Comparison of ENCODE assay signal across 21 cellular contexts in genomic region chr2:77513191-77513590, GRCh38. TPM values are rescaled to one million over a fixed set of nuclear protein-coding genes. Genes with fewer than 3 reads are reported as not detected.
"Had no signal": no experiment of that assay in that cellular context is flagged by ENCODE, and none has a peak within 500 bp of the region (broad histone marks: within the 10 kb centered on the region; RNA-seq: fewer than 3 reads in every experiment).

No MANE protein-coding gene starts in this region.

- H3K4me3 Mint-ChIP-seq: activated CD4-positive, alpha-beta memory T cell treated with anti-CD3 and anti-CD28 coated beads for 36 hours; activated naive CD8-positive, alpha-beta T cell treated with anti-CD3 and anti-CD28 coated beads, Interleukin-2, amount 50 U/mL, for 24 hours; activated T-cell treated with anti-CD3 and anti-CD28 coated beads, Interleukin-2, amount 50 U/mL, for 72 hours; central memory CD8-positive, alpha-beta T cell; immature natural killer cell; naive thymus-derived CD4-positive, alpha-beta T cell; T-helper 2 cell treated with Interferon-gamma antibody and Interleukin-4, amounts not matched to agents 5 μg/mL and 100 μg/mL, for 36 hours had no signal

- H3K36me3 ChIP-seq: neutrophil, spleen, uterus had no signal

- H3K4me1 ChIP-seq: body of pancreas, spleen, testis, uterus had no signal

- H3K36me3 Mint-ChIP-seq: activated CD4-positive, alpha-beta memory T cell treated with anti-CD3 and anti-CD28 coated beads for 36 hours; immature natural killer cell had no signal

- H3K4me1 Mint-ChIP-seq: activated naive CD8-positive, alpha-beta T cell treated with anti-CD3 and anti-CD28 coated beads, Interleukin-2, amount 50 U/mL, for 24 hours; central memory CD8-positive, alpha-beta T cell; immature natural killer cell; naive thymus-derived CD4-positive, alpha-beta T cell had no signal

- ATAC-seq: activated naive CD8-positive, alpha-beta T cell treated with anti-CD3 and anti-CD28 coated beads, Interleukin-2, amount 50 U/mL, for 24 hours; activated T-cell treated with anti-CD3 and anti-CD28 coated beads, Interleukin-2, amount 50 U/mL, for 72 hours; body of pancreas; left cardiac atrium; naive thymus-derived CD4-positive, alpha-beta T cell; right cardiac atrium had no signal

- DNase-seq: activated CD4-positive, alpha-beta memory T cell treated with anti-CD3 and anti-CD28 coated beads for 36 hours; activated CD4-positive, alpha-beta T cell treated with anti-CD3 and anti-CD28 coated beads for 1 hour; activated naive CD4-positive, alpha-beta T cell treated with Interleukin-2 at 50 U/mL for 16 hours; activated naive CD8-positive, alpha-beta T cell treated with anti-CD3 and anti-CD28 coated beads, Interleukin-2, amount 50 U/mL, for 24 hours; activated T-cell treated with anti-CD3 and anti-CD28 coated beads, Interleukin-2, amount 50 U/mL, for 72 hours; body of pancreas; immature natural killer cell; left cardiac atrium; naive thymus-derived CD4-positive, alpha-beta T cell; right cardiac atrium; spleen; stimulated activated CD4-positive, alpha-beta T cell treated with anti-CD3 and anti-CD28 coated beads, Interleukin-1b, Interleukin-23, amount 100 ng/mL, for 48 hours; stimulated activated naive CD4-positive, alpha-beta T cell; testis; uterus had no signal

- H3K9me3 ChIP-seq: body of pancreas, neutrophil, spleen, testis, uterus had no signal

- H3K27ac ChIP-seq: body of pancreas, neutrophil, spleen, testis, uterus had no signal

- H3K27ac Mint-ChIP-seq: activated CD4-positive, alpha-beta memory T cell treated with anti-CD3 and anti-CD28 coated beads for 36 hours; activated naive CD8-positive, alpha-beta T cell treated with anti-CD3 and anti-CD28 coated beads, Interleukin-2, amount 50 U/mL, for 24 hours; activated T-cell treated with anti-CD3 and anti-CD28 coated beads, Interleukin-2, amount 50 U/mL, for 72 hours; immature natural killer cell; naive thymus-derived CD4-positive, alpha-beta T cell; T-helper 2 cell treated with Interferon-gamma antibody and Interleukin-4, amounts not matched to agents 5 μg/mL and 100 μg/mL, for 36 hours had no signal

- H3K4me3 ChIP-seq: body of pancreas, lung, spleen, testis, uterus had no signal

- H3K27me3 Mint-ChIP-seq: activated CD4-positive, alpha-beta memory T cell treated with anti-CD3 and anti-CD28 coated beads for 36 hours; activated naive CD8-positive, alpha-beta T cell treated with anti-CD3 and anti-CD28 coated beads, Interleukin-2, amount 50 U/mL, for 24 hours; central memory CD8-positive, alpha-beta T cell; naive thymus-derived CD4-positive, alpha-beta T cell had no signal

- H3K27me3 ChIP-seq: body of pancreas, neutrophil, spleen, testis, uterus had no signal

RNA-seq across cellular contexts. Expression of gene LRRTM4, which starts 9.0 kb away (rescaled TPM):
- total RNA-seq: activated CD4-positive, alpha-beta memory T cell treated with anti-CD3 and anti-CD28 coated beads for 36 hours; activated T-cell treated with anti-CD3 and anti-CD28 coated beads, Interleukin-2, amount 50 U/mL, for 72 hours; glomerular endothelial cell; naive thymus-derived CD4-positive, alpha-beta T cell had no signal
- polyA plus RNA-seq: esophagus; immature natural killer cell; naive thymus-derived CD4-positive, alpha-beta T cell had no signal
